Comparison of ENCODE assay signal across 1 cellular context in the genomic region with DNA sequence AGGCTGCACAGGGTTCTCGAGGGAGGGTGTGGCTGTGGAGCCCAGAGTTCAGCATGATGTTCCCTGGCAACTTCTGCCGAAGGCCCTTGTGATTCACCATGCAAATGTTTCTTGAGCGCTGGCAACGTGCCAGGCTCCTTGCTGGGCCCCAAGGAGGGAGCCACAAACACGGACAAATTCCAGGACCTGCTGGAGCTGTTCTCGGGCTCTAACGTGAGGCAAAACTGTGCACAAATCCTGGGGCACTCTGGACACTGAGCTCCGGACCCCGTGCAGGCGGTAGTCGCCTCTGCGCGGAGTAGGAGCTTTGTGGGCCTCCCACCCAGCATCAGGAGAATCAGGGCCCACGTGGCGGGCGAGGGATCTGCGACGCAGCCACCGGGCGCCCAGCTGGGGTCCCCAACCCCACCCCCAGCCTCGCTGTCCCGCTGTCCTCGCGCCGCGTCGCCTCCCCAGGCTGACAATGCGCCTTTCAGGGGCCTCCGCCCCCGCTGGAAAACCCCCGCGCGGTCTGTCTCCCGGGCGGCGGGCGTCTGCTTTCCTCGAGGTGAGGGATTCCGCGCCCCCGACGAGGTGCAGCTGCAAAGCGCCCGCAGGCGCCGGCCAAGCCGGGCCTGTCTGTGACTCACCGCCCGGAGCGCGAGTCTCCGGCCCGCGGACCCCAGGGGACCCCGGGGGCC.
TF ChIP-seq lines count a peak whose summit lies in the region.

No MANE protein-coding gene starts in this region.

TF ChIP-seq in HepG2, 621 proteins besides CTCF, POLR2A, EP300 and RAD21:
- TF ChIP-seq LCORL (IDR thresholded peaks at IDR 0.05) = peak; percentile 56; the same call in 1 of the 2 replicates
- TF ChIP-seq LCORL (CRISPR knock-in tag; IDR thresholded peaks at IDR 0.05) = no peak
- TF ChIP-seq NRL (CRISPR knock-in tag; IDR thresholded peaks at IDR 0.05; ENCODE audit: borderline replicate concordance) = 0 out of 2 replicates have a peak, but pooled peaks have one; percentile 43
- TF ChIP-seq ZNF572 (CRISPR knock-in tag; IDR thresholded peaks at IDR 0.05) = no peak
- 0 out of 2 replicates have a peak, but pooled peaks have one; percentile 37 for TF ChIP-seq ZNF891 (CRISPR knock-in tag; IDR thresholded peaks at IDR 0.05)
- no peak for TF ChIP-seq ZZZ3 (CRISPR knock-in tag; IDR thresholded peaks at IDR 0.05; ENCODE audit: borderline replicate concordance)
- TF ChIP-seq, protein P1, sequence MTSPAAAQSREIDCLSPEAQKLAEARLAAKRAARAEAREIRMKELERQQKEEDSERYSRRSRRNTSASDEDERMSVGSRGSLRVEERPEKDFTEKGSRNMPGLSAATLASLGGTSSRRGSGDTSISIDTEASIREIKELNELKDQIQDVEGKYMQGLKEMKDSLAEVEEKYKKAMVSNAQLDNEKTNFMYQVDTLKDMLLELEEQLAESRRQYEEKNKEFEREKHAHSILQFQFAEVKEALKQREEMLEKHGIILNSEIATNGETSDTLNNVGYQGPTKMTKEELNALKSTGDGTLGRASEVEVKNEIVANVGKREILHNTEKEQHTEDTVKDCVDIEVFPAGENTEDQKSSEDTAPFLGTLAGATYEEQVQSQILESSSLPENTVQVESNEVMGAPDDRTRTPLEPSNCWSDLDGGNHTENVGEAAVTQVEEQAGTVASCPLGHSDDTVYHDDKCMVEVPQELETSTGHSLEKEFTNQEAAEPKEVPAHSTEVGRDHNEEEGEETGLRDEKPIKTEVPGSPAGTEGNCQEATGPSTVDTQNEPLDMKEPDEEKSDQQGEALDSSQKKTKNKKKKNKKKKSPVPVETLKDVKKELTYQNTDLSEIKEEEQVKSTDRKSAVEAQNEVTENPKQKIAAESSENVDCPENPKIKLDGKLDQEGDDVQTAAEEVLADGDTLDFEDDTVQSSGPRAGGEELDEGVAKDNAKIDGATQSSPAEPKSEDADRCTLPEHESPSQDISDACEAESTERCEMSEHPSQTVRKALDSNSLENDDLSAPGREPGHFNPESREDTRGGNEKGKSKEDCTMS (CRISPR knock-in tag; conservative IDR thresholded peaks at IDR 0.05) = no peak
